1 cellular context compared by ENCODE assay signal in the genomic region with DNA sequence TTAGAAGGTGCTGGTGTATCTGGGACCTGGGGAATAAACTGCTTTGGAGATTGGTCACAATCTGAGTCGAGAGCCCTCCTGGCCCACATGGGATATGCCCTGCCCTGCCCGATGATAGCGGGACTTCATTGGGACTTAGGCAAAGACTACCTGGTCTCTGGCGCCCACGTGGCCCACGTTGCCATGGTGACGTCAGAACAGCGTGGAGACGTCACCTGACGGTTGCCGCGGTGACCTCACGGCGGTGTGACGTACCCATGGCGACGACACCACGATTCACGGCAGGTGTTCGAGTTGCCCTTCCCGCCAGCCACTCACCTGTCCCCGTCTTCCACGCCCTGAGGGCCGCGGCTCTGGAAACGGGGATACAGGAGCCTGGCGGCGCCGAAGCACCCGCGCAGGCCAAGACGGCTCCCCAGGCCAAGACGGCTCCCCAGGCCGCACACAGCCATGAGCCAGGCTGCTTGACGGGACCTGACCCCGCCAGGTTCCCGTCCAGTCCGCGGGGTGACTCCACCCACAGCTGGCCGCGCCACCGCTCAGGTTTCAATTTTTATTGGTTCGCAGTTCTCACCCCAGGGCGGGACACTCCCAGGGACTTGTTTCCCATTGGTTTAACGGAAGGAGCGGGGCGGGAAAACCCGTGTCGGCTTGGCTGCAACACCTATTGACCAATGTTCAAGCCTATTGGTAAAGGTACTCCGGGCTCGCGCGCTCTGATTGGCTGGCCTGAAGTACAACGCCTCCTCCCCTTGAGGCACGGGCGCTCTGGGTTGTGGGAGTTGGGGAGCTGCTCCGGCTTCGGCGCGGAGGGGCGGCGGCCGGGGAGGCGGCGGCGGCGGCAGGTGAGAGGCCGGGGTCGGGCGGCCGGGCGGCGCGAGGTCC.
TF ChIP-seq lines count a peak whose summit lies in the region.

A gene (minus strand): TSS at position 476 of the 885 bp plus-strand sequence. CDS start 24 bp downstream, at position 452.
A gene (plus strand): TSS at position 766 of the 885 bp plus-strand sequence. CDS start 1,029 bp downstream, outside the sequence.

TF ChIP-seq in HepG2, 621 proteins besides CTCF, POLR2A, EP300 and RAD21 (continued from another document and continues in another):
- TF ChIP-seq, protein P1, sequence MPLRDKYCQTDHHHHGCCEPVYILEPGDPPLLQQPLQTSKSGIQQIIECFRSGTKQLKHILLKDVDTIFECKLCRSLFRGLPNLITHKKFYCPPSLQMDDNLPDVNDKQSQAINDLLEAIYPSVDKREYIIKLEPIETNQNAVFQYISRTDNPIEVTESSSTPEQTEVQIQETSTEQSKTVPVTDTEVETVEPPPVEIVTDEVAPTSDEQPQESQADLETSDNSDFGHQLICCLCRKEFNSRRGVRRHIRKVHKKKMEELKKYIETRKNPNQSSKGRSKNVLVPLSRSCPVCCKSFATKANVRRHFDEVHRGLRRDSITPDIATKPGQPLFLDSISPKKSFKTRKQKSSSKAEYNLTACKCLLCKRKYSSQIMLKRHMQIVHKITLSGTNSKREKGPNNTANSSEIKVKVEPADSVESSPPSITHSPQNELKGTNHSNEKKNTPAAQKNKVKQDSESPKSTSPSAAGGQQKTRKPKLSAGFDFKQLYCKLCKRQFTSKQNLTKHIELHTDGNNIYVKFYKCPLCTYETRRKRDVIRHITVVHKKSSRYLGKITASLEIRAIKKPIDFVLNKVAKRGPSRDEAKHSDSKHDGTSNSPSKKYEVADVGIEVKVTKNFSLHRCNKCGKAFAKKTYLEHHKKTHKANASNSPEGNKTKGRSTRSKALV (CRISPR knock-in tag; IDR thresholded peaks at IDR 0.05), result no peak
- TF ChIP-seq HMGA1 (CRISPR knock-in tag; conservative IDR thresholded peaks at IDR 0.05) (no peak), MBNL3 (CRISPR knock-in tag; conservative IDR thresholded peaks at IDR 0.05) (no peak), ZBTB8A (CRISPR knock-in tag; IDR thresholded peaks at IDR 0.05; ENCODE audit: borderline replicate concordance, low read depth) (no peak), ZNF564 (CRISPR knock-in tag; IDR thresholded peaks at IDR 0.05) (peak; percentile 89; the same call in 1 of the 2 replicates), ZFY (CRISPR knock-in tag; IDR thresholded peaks at IDR 0.05) (peak; percentile 97), SALL2 (CRISPR knock-in tag; IDR thresholded peaks at IDR 0.05) (peak; percentile 55; the same call in 1 of the 2 replicates), ZNF792 (CRISPR knock-in tag; IDR thresholded peaks at IDR 0.05) (no peak; the same call in none of the 2 replicates), EHMT2 (IDR thresholded peaks at IDR 0.05; ENCODE audit: borderline replicate concordance, low read depth, low read length) (no peak), ZNF431 (CRISPR knock-in tag; IDR thresholded peaks at IDR 0.05; ENCODE audit: borderline replicate concordance, low read depth) (no peak), MXD4 (CRISPR knock-in tag; IDR thresholded peaks at IDR 0.05) (peak; percentile 98), ZNF101 (CRISPR knock-in tag; IDR thresholded peaks at IDR 0.05; ENCODE audit: borderline replicate concordance, low read depth) (no peak), RFXAP (CRISPR knock-in tag; IDR thresholded peaks at IDR 0.05; ENCODE audit: borderline replicate concordance) (peak; percentile 80; the same call in 1 of the 2 replicates), MAF1 (CRISPR knock-in tag; IDR thresholded peaks at IDR 0.05; ENCODE audit: borderline replicate concordance) (no peak), SOX13 (IDR thresholded peaks at IDR 0.05) (no peak), SOX13 (CRISPR knock-in tag; conservative IDR thresholded peaks at IDR 0.05 in 1 of 2, IDR thresholded peaks at IDR 0.05 in 1 of 2) (peak in 1 of 2 experiments; percentile 45; a peak in 1 of 4 replicates), U2AF2 (IDR thresholded peaks at IDR 0.05; ENCODE audit: low read depth, low read length) (no peak), CCDC6 (CRISPR knock-in tag; IDR thresholded peaks at IDR 0.05) (no peak; the same call in 1 of the 2 replicates), NAIF1 (CRISPR knock-in tag; IDR thresholded peaks at IDR 0.05; ENCODE audit: borderline replicate concordance) (no peak; the same call in 1 of the 2 replicates), THAP11 (CRISPR knock-in tag; IDR thresholded peaks at IDR 0.05) (peak; percentile 91), RCOR2 (CRISPR knock-in tag; IDR thresholded peaks at IDR 0.05) (peak; percentile 52; the same call in 1 of the 2 replicates), ZNF572 (CRISPR knock-in tag; IDR thresholded peaks at IDR 0.05) (no peak), DNMT1 (CRISPR knock-in tag; IDR thresholded peaks at IDR 0.05) (peak; percentile 77; the same call in 1 of the 2 replicates), ZNF672 (CRISPR knock-in tag; IDR thresholded peaks at IDR 0.05) (no peak), ZNF33B (CRISPR knock-in tag; IDR thresholded peaks at IDR 0.05) (no peak), ZNF552 (CRISPR knock-in tag; IDR thresholded peaks at IDR 0.05; ENCODE audit: borderline replicate concordance) (no peak), ZNF615 (CRISPR knock-in tag; IDR thresholded peaks at IDR 0.05; ENCODE audit: borderline replicate concordance) (no peak), ELF1 (CRISPR knock-in tag; IDR thresholded peaks at IDR 0.05) (peak; percentile 61), NFRKB (IDR thresholded peaks at IDR 0.05) (no peak)
- TF ChIP-seq, protein P2, sequence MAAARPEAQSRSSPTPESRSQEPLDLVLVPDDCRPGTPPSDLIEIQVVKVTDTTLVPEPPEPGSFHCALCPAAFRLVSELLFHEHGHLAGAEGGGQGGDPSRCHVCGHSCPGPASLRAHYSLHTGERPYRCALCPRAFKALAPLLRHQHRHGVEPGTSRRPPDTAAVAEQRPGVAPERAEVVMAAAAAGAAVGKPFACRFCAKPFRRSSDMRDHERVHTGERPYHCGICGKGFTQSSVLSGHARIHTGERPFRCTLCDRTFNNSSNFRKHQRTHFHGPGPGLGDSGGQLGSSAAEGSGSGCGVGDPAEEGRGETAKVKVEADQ (CRISPR knock-in tag; IDR thresholded peaks at IDR 0.05; ENCODE audit: borderline replicate concordance), result peak; percentile 60; the same call in 1 of the 2 replicates
- TF ChIP-seq, protein P3, sequence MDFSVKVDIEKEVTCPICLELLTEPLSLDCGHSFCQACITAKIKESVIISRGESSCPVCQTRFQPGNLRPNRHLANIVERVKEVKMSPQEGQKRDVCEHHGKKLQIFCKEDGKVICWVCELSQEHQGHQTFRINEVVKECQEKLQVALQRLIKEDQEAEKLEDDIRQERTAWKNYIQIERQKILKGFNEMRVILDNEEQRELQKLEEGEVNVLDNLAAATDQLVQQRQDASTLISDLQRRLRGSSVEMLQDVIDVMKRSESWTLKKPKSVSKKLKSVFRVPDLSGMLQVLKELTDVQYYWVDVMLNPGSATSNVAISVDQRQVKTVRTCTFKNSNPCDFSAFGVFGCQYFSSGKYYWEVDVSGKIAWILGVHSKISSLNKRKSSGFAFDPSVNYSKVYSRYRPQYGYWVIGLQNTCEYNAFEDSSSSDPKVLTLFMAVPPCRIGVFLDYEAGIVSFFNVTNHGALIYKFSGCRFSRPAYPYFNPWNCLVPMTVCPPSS (IDR thresholded peaks at IDR 0.05), result no peak
- TF ChIP-seq, protein P4, sequence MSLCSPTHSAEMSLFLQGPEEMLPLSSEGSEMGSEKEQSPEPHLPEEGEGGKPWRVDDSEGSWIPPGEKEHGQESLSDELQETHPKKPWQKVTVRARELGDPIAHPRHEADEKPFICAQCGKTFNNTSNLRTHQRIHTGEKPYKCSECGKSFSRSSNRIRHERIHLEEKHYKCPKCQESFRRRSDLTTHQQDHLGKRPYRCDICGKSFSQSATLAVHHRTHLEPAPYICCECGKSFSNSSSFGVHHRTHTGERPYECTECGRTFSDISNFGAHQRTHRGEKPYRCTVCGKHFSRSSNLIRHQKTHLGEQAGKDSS (CRISPR knock-in tag; IDR thresholded peaks at IDR 0.05; ENCODE audit: borderline replicate concordance, low read depth), result peak; percentile 95; the same call in 1 of the 2 replicates
- TF ChIP-seq, protein P5, sequence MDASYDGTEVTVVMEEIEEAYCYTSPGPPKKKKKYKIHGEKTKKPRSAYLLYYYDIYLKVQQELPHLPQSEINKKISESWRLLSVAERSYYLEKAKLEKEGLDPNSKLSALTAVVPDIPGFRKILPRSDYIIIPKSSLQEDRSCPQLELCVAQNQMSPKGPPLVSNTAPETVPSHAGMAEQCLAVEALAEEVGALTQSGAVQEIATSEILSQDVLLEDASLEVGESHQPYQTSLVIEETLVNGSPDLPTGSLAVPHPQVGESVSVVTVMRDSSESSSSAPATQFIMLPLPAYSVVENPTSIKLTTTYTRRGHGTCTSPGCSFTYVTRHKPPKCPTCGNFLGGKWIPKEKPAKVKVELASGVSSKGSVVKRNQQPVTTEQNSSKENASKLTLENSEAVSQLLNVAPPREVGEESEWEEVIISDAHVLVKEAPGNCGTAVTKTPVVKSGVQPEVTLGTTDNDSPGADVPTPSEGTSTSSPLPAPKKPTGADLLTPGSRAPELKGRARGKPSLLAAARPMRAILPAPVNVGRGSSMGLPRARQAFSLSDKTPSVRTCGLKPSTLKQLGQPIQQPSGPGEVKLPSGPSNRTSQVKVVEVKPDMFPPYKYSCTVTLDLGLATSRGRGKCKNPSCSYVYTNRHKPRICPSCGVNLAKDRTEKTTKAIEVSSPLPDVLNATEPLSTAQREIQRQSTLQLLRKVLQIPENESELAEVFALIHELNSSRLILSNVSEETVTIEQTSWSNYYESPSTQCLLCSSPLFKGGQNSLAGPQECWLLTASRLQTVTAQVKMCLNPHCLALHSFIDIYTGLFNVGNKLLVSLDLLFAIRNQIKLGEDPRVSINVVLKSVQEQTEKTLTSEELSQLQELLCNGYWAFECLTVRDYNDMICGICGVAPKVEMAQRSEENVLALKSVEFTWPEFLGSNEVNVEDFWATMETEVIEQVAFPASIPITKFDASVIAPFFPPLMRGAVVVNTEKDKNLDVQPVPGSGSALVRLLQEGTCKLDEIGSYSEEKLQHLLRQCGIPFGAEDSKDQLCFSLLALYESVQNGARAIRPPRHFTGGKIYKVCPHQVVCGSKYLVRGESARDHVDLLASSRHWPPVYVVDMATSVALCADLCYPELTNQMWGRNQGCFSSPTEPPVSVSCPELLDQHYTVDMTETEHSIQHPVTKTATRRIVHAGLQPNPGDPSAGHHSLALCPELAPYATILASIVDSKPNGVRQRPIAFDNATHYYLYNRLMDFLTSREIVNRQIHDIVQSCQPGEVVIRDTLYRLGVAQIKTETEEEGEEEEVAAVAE (CRISPR knock-in tag; IDR thresholded peaks at IDR 0.05; ENCODE audit: borderline replicate concordance), result peak; percentile 99
- TF ChIP-seq, protein P6, sequence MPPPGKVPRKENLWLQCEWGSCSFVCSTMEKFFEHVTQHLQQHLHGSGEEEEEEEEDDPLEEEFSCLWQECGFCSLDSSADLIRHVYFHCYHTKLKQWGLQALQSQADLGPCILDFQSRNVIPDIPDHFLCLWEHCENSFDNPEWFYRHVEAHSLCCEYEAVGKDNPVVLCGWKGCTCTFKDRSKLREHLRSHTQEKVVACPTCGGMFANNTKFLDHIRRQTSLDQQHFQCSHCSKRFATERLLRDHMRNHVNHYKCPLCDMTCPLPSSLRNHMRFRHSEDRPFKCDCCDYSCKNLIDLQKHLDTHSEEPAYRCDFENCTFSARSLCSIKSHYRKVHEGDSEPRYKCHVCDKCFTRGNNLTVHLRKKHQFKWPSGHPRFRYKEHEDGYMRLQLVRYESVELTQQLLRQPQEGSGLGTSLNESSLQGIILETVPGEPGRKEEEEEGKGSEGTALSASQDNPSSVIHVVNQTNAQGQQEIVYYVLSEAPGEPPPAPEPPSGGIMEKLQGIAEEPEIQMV (CRISPR knock-in tag; IDR thresholded peaks at IDR 0.05; ENCODE audit: low read depth), result peak; percentile 92; the same call in 1 of the 2 replicates
- TF ChIP-seq, protein P7, sequence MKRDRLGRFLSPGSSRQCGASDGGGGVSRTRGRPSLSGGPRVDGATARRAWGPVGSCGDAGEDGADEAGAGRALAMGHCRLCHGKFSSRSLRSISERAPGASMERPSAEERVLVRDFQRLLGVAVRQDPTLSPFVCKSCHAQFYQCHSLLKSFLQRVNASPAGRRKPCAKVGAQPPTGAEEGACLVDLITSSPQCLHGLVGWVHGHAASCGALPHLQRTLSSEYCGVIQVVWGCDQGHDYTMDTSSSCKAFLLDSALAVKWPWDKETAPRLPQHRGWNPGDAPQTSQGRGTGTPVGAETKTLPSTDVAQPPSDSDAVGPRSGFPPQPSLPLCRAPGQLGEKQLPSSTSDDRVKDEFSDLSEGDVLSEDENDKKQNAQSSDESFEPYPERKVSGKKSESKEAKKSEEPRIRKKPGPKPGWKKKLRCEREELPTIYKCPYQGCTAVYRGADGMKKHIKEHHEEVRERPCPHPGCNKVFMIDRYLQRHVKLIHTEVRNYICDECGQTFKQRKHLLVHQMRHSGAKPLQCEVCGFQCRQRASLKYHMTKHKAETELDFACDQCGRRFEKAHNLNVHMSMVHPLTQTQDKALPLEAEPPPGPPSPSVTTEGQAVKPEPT (CRISPR knock-in tag; IDR thresholded peaks at IDR 0.05; ENCODE audit: low read depth), result no peak
- TF ChIP-seq, protein P8, sequence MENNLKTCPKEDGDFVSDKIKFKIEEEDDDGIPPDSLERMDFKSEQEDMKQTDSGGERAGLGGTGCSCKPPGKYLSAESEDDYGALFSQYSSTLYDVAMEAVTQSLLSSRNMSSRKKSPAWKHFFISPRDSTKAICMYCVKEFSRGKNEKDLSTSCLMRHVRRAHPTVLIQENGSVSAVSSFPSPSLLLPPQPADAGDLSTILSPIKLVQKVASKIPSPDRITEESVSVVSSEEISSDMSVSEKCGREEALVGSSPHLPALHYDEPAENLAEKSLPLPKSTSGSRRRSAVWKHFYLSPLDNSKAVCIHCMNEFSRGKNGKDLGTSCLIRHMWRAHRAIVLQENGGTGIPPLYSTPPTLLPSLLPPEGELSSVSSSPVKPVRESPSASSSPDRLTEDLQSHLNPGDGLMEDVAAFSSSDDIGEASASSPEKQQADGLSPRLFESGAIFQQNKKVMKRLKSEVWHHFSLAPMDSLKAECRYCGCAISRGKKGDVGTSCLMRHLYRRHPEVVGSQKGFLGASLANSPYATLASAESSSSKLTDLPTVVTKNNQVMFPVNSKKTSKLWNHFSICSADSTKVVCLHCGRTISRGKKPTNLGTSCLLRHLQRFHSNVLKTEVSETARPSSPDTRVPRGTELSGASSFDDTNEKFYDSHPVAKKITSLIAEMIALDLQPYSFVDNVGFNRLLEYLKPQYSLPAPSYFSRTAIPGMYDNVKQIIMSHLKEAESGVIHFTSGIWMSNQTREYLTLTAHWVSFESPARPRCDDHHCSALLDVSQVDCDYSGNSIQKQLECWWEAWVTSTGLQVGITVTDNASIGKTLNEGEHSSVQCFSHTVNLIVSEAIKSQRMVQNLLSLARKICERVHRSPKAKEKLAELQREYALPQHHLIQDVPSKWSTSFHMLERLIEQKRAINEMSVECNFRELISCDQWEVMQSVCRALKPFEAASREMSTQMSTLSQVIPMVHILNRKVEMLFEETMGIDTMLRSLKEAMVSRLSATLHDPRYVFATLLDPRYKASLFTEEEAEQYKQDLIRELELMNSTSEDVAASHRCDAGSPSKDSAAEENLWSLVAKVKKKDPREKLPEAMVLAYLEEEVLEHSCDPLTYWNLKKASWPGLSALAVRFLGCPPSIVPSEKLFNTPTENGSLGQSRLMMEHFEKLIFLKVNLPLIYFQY (CRISPR knock-in tag; IDR thresholded peaks at IDR 0.05; ENCODE audit: borderline replicate concordance), result no peak
- TF ChIP-seq, protein P9, sequence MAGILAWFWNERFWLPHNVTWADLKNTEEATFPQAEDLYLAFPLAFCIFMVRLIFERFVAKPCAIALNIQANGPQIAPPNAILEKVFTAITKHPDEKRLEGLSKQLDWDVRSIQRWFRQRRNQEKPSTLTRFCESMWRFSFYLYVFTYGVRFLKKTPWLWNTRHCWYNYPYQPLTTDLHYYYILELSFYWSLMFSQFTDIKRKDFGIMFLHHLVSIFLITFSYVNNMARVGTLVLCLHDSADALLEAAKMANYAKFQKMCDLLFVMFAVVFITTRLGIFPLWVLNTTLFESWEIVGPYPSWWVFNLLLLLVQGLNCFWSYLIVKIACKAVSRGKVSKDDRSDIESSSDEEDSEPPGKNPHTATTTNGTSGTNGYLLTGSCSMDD (CRISPR knock-in tag; IDR thresholded peaks at IDR 0.05), result no peak
- TF ChIP-seq, protein P10, sequence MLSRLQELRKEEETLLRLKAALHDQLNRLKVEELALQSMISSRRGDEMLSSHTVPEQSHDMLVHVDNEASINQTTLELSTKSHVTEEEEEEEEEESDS (CRISPR knock-in tag; IDR thresholded peaks at IDR 0.05; ENCODE audit: borderline replicate concordance), result peak; percentile 75; the same call in 1 of the 2 replicates
